22 cellular contexts compared by ENCODE assay signal in the genomic region with DNA sequence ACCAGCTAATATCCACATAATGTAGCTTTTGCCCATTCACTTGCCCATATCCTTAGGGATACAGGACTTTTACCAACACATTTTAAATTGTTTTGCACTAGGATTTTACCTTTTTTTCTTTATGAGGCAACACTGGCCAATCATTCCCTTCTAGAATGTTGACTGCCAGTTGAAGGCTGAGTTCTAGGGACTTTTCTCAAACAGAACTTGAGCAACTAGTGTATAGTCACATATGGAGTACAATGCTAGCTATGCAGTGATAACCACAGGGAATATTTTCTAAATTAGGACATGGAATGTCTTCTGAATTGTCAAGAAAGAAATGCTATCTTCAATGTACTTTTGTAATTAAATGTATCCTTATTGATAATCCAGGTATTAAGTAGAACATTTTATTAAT.
"Had no signal": no experiment of that assay in that cellular context is flagged by ENCODE, and none has a peak within 500 bp of the region (broad histone marks: within the 10 kb centered on the region; RNA-seq: fewer than 3 reads in every experiment).

No MANE protein-coding gene starts in this region.

- H3K4me1 Mint-ChIP-seq: central memory CD8-positive, alpha-beta T cell; nephron progenitor cell had no signal

- H3K27ac Mint-ChIP-seq: activated T-helper 1 cell treated with anti-CD3 and anti-CD28 coated beads, Interleukin-12 subunit alpha, Interleukin-12 subunit beta, Interleukin-2, Interleukin-4 antibody, amounts not matched to agents 30 ng/mL and 10 ng/mL and 1 ng/mL, durations not matched to agents 14 hours and 24 hours and 36 hours; dendritic cell treated with granulocyte-macrophage colony-stimulating factor and Interleukin-4, amounts not matched to agents 40 ng/mL and 50 ng/mL, for 4 days; nephron progenitor cell; T-helper 2 cell treated with Interferon-gamma antibody and Interleukin-4, amounts not matched to agents 5 μg/mL and 100 μg/mL, for 36 hours had no signal

- H3K27me3 ChIP-seq: esophagus squamous epithelium, tibial artery had no signal

- H3K4me1 ChIP-seq: esophagus squamous epithelium, tibial artery had no signal

- H3K9me3 Mint-ChIP-seq: activated naive CD4-positive, alpha-beta T cell treated with anti-CD3 and anti-CD28 coated beads, Interleukin-2, amount 50 U/mL, for 72 hours; activated T-helper 1 cell treated with anti-CD3 and anti-CD28 coated beads, Interleukin-12 subunit alpha, Interleukin-12 subunit beta, Interleukin-2, Interleukin-4 antibody, amounts not matched to agents 30 ng/mL and 10 ng/mL and 1 ng/mL, durations not matched to agents 14 hours and 24 hours and 36 hours; central memory CD8-positive, alpha-beta T cell; nephron progenitor cell; T-helper 2 cell treated with Interferon-gamma antibody and Interleukin-4, amounts not matched to agents 5 μg/mL and 100 μg/mL, for 36 hours had no signal

- H3K27me3 Mint-ChIP-seq: central memory CD8-positive, alpha-beta T cell; dendritic cell treated with granulocyte-macrophage colony-stimulating factor and Interleukin-4, amounts not matched to agents 40 ng/mL and 50 ng/mL, for 4 days had no signal

- H3K4me3 Mint-ChIP-seq: activated T-helper 1 cell treated with anti-CD3 and anti-CD28 coated beads, Interleukin-12 subunit alpha, Interleukin-12 subunit beta, Interleukin-2, Interleukin-4 antibody, amounts not matched to agents 30 ng/mL and 10 ng/mL and 1 ng/mL, durations not matched to agents 14 hours and 24 hours and 36 hours; central memory CD8-positive, alpha-beta T cell; dendritic cell treated with granulocyte-macrophage colony-stimulating factor and Interleukin-4, amounts not matched to agents 40 ng/mL and 50 ng/mL, for 4 days; nephron progenitor cell; T-helper 2 cell treated with Interferon-gamma antibody and Interleukin-4, amounts not matched to agents 5 μg/mL and 100 μg/mL, for 36 hours had no signal

- DNase-seq: activated CD4-positive, alpha-beta T cell treated with anti-CD3 and anti-CD28 coated beads, Interleukin-2, amount 50 U/mL, for 4 hours; activated gamma-delta T cell treated with Interleukin-2 at 50 U/mL for 16 hours; amygdala; effector CD8-positive, alpha-beta T cell; esophagus squamous epithelium; kidney; nephron progenitor cell; occipital lobe; retina; stimulated activated CD4-positive, alpha-beta T cell treated with anti-CD3 and anti-CD28 coated beads, Interleukin-12 subunit alpha, Interleukin-12 subunit beta, amount 100 ng/mL, for 4 hours; stimulated activated CD4-positive, alpha-beta T cell treated with anti-CD3 and anti-CD28 coated beads, Interleukin-1b, Interleukin-23, amount 100 ng/mL, for 48 hours; stimulated activated naive CD8-positive, alpha-beta T cell treated with anti-CD3 and anti-CD28 coated beads, Interleukin-15, Interleukin-2, amounts not matched to agents 100 U/mL and 50 U/mL, for 24 hours; substantia nigra; tibial artery had no signal

- H3K9me3 ChIP-seq: esophagus squamous epithelium, tibial artery had no signal

- FAIRE-seq: frontal cortex, kidney, TTC549 had no signal

- H3K27ac ChIP-seq: esophagus squamous epithelium, tibial artery had no signal

- H3K4me3 ChIP-seq: esophagus squamous epithelium, lung, tibial artery had no signal
